ENCODE assay signal across 1 cellular context in the genomic region with DNA sequence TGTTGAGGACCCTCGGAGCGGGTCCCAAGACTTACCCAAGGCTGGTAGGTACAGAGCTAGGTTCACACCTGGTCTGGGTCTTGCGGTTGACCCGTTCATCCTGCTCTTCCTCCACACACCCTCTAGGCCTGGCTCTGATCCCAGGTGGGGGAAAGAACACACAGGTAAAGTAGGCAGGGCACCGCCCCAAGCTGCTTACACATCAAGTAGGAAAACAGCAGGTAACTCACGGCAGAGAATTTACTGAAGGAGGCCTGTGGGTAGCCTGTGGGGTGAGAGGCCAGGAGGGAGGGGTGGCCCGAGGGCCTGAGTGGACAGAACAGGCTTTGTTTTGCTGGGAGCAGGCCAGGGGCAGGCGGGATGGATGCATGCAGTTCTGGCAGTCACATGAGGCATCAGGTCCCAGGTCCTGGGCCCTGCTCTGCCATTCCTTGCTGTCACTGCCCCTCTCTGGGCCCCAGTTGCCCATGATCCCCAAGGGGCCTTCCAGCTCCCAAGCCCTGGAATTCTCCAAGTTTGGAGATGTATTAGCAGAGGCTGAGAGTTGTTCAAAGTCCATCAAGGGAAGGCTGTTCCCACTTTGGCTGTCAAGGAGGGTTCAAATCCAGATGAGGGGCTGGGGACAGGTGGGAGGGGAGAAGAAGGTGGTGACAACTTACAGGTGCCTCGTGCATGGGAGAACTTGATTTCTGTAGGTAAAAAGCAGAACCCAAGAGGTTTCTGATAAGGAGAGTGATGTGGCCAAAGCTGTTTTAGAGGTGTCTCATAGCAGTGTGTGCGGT.
TF ChIP-seq lines count a peak whose summit lies in the region.

No MANE protein-coding gene starts in this region.

TF ChIP-seq in WTC11, 78 proteins besides CTCF, POLR2A, EP300 and RAD21 (continued from another document):
- TF ChIP-seq, protein P1, sequence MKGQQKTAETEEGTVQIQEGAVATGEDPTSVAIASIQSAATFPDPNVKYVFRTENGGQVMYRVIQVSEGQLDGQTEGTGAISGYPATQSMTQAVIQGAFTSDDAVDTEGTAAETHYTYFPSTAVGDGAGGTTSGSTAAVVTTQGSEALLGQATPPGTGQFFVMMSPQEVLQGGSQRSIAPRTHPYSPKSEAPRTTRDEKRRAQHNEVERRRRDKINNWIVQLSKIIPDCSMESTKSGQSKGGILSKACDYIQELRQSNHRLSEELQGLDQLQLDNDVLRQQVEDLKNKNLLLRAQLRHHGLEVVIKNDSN (CRISPR knock-in tag; IDR thresholded peaks at IDR 0.05) = no peak
- TF ChIP-seq, protein P2, sequence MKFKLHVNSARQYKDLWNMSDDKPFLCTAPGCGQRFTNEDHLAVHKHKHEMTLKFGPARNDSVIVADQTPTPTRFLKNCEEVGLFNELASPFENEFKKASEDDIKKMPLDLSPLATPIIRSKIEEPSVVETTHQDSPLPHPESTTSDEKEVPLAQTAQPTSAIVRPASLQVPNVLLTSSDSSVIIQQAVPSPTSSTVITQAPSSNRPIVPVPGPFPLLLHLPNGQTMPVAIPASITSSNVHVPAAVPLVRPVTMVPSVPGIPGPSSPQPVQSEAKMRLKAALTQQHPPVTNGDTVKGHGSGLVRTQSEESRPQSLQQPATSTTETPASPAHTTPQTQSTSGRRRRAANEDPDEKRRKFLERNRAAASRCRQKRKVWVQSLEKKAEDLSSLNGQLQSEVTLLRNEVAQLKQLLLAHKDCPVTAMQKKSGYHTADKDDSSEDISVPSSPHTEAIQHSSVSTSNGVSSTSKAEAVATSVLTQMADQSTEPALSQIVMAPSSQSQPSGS (CRISPR knock-in tag; IDR thresholded peaks at IDR 0.05; ENCODE audit: borderline replicate concordance, low read depth) = no peak
- TF ChIP-seq GRHL2 (CRISPR knock-in tag; IDR thresholded peaks at IDR 0.05; ENCODE audit: insufficient replicate concordance, severe bottlenecking) = no peak
- TF ChIP-seq ZNF138 (CRISPR knock-in tag; conservative IDR thresholded peaks at IDR 0.05) = no peak
TF ChIP-seq in WTC11: peak in this region for 0.
